Comparison of ENCODE assay signal across 24 cellular contexts in the genomic region with DNA sequence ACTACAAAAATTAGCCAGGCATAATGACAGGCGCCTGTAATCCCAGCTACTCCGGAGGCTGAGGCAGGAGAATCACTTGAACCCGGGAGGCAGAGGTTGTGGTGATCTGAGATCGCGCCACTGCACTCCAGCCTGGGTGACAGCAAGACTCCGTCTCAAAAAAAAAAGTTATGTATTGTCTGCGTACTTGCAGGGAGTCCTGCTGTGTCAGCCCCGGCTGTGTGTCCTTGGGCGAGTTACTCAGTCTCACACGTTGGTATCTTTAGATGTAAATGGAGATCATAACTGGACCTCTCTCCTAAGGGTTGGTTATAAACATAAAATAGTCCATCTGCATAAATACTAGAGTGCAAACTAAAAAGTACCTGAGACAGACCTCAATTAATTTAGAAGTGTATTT. TPM values are rescaled to one million over a fixed set of nuclear protein-coding genes. Genes with fewer than 3 reads are reported as not detected.
DNase-seq lines count a peak whose midpoint lies in the region; ATAC-seq and TF ChIP-seq lines count a peak whose summit lies in the region.
"Had no signal": no experiment of that assay in that cellular context is flagged by ENCODE, and none has a peak within 500 bp of the region (broad histone marks: within the 10 kb centered on the region; RNA-seq: fewer than 3 reads in every experiment).

No MANE protein-coding gene starts in this region.

- H3K4me2 ChIP-seq in mesenchymal stem cell (ENCODE audit: low read length, poor library complexity, severe bottlenecking) = no peak overlapping the region
- H3K4me2 ChIP-seq: smooth muscle cell had no signal

- peaks cover 0 to 30% (median 19%) of the 10 kb centered on the region in 9 donors for H3K36me3 ChIP-seq in heart left ventricle
- peaks cover 0 to 18% of the 10 kb centered on the region in 2 donors for H3K36me3 ChIP-seq in adrenal gland (replicated peaks in 1 of 2)
- H3K36me3 ChIP-seq in mesenchymal stem cell (ENCODE audit: control insufficient read depth in 1 of 2, insufficient read depth in 2 of 2, low read depth in 1 of 2, low read length in 2 of 2) = peaks cover 25 to 28% of the 10 kb centered on the region in 2 experiments
- H3K36me3 ChIP-seq: breast epithelium, colonic mucosa had no signal

- H2BK15ac ChIP-seq in mesenchymal stem cell (ENCODE audit: low read depth, poor library complexity, severe bottlenecking) = no peak overlapping the region

- peak overlapping the region; percentile 48 to 86 for H3K18ac ChIP-seq in mesenchymal stem cell (ENCODE audit: low read depth in 1 of 2, low read length in 2 of 2)

- H3K9me3 ChIP-seq in heart left ventricle (peaks cover 0 to 12% (median 0%) of the 10 kb centered on the region in 12 donors), adrenal gland (replicated peaks in 1 of 3) (no peaks in the 10 kb centered on the region), mesenchymal stem cell (ENCODE audit: control insufficient read depth, low read length) (no peaks in the 10 kb centered on the region)
- H3K9me3 ChIP-seq: colonic mucosa, SK-N-SH, testis, vagina had no signal

- H3K14ac ChIP-seq in mesenchymal stem cell (ENCODE audit: low read length in 2 of 2) = peak overlapping the region in 1 of 2 experiments; percentile 46

- 72 to 87% (median 80%) methylated on average over 10 of the region's 10 CpGs for WGBS in heart left ventricle, 4 donors
- 37 to 72% (median 52%) methylated on average over 9 to 10 of the region's 10 CpGs for WGBS in adrenal gland, 4 donors
- 88% methylated on average over 8 of the region's 10 CpGs for WGBS in mesenchymal stem cell

- H2AK5ac ChIP-seq in mesenchymal stem cell (ENCODE audit: low read length, severe bottlenecking) = no peak overlapping the region

- ATAC-seq in heart left ventricle = no peak
- no peak for ATAC-seq in GM19328 (IDR thresholded peaks at IDR 0.05; ENCODE audit: unreplicated experiment)
- ATAC-seq: CD8-positive, alpha-beta T cell had no signal

- H2BK12ac ChIP-seq in mesenchymal stem cell (ENCODE audit: low read length in 2 of 2) = peak overlapping the region; percentile 45 to 89

- peak overlapping the region in 1 of 2 experiments; percentile 91 for H3K4ac ChIP-seq in mesenchymal stem cell (ENCODE audit: low read depth in 1 of 2, low read length in 2 of 2)

- no peak overlapping the region for H2AFZ ChIP-seq in mesenchymal stem cell (ENCODE audit: low read depth, low read length)

- peak overlapping the region; percentile 84 for H3K9ac ChIP-seq in mesenchymal stem cell (ENCODE audit: low read length)
- H3K9ac ChIP-seq: SK-N-SH had no signal

- peaks cover 11% of the 10 kb centered on the region for H3K79me1 ChIP-seq in mesenchymal stem cell (replicated peaks; ENCODE audit: low read length, poor library complexity, severe bottlenecking)

- H3K27ac ChIP-seq in heart left ventricle = peak overlapping the region in 7 of 12 donors; percentile 68 to 95 (median 82)
- H3K27ac ChIP-seq in adrenal gland = peak overlapping the region in 3 of 5 donors; percentile 34 to 86 (median 79)
- no peak overlapping the region for H3K27ac ChIP-seq in mesenchymal stem cell (ENCODE audit: low read length, poor library complexity, severe bottlenecking)
- H3K27ac ChIP-seq: breast epithelium, colonic mucosa, vagina had no signal

- no peak for DNase-seq in heart left ventricle
- no peak for DNase-seq in cardiac septum (ENCODE audit: low spot score)
- peak in 6 of 7 donors; percentile 73 to 86 (median 82) for DNase-seq in adrenal gland
- DNase-seq in mesenchymal stem cell = no peak
- DNase-seq in stimulated activated CD8-positive, alpha-beta memory T cell treated with anti-CD3 and anti-CD28 coated beads, Interleukin-4, amount 100 ng/mL, for 48 hours = peak; percentile 7
- no peak for DNase-seq in SW 1271 (lab: John Stamatoyannopoulos, UW)
- no peak for DNase-seq in stimulated activated CD4-positive, alpha-beta T cell treated with anti-CD3 and anti-CD28 coated beads, Interleukin-4, amount 100 ng/mL, for 1 hour
- DNase-seq: activated CD4-positive, alpha-beta T cell treated with anti-CD3 and anti-CD28 coated beads, Interleukin-2, amount 50 U/mL, for 4 hours; activated naive CD4-positive, alpha-beta T cell treated with Interleukin-2 at 50 U/mL for 16 hours; CD8-positive, alpha-beta T cell; effector memory CD4-positive, alpha-beta T cell; H9; naive thymus-derived CD8-positive, alpha-beta T cell; NCI-H1930; SK-N-SH; stimulated activated CD4-positive, alpha-beta T cell treated with anti-CD3 and anti-CD28 coated beads, Interleukin-1b, Interleukin-23, amount 100 ng/mL, for 48 hours; T-helper 17 cell had no signal

- H3K23ac ChIP-seq in mesenchymal stem cell (ENCODE audit: low read length in 2 of 2) = no peak overlapping the region

- peaks cover 0 to 49% (median 18%) of the 10 kb centered on the region in 12 donors for H3K4me1 ChIP-seq in heart left ventricle
- peaks cover 19 to 34% of the 10 kb centered on the region in 2 donors for H3K4me1 ChIP-seq in adrenal gland (replicated peaks in 1 of 2)
- H3K4me1 ChIP-seq in mesenchymal stem cell (ENCODE audit: control insufficient read depth, insufficient read depth, low read depth, low read length) = peaks cover 30% of the 10 kb centered on the region

- TF ChIP-seq POLR2A in heart left ventricle (IDR thresholded peaks at IDR 0.05) (no peak), adrenal gland (IDR thresholded peaks at IDR 0.05) (peak in 1 of 2 donors; percentile 40)

- TF ChIP-seq CTCF in heart left ventricle (IDR thresholded peaks at IDR 0.05) (no peak), adrenal gland (IDR thresholded peaks at IDR 0.05) (no peak)

- H3K27me3 ChIP-seq in heart left ventricle = no peaks in the 10 kb centered on the region
- H3K27me3 ChIP-seq in adrenal gland = no peaks in the 10 kb centered on the region
- H3K27me3 ChIP-seq in mesenchymal stem cell (ENCODE audit: control insufficient read depth in 1 of 2, insufficient read depth in 1 of 2, low read length in 2 of 2) = no peaks in the 10 kb centered on the region
- H3K27me3 ChIP-seq: breast epithelium, colonic mucosa, testis, vagina had no signal

- H2BK5ac ChIP-seq in mesenchymal stem cell (ENCODE audit: low read depth, low read length, poor library complexity, severe bottlenecking) = no peak overlapping the region

- H4K8ac ChIP-seq in mesenchymal stem cell (ENCODE audit: low read length) = no peak overlapping the region

- intact Hi-C loops in heart left ventricle (cut with DNase I) = no loop called here
- intact Hi-C loops in cardiac septum (cut with DNase I) = no loop called here
- intact Hi-C loops in adrenal gland (cut with DNase I) = no loop called here

- H3K4me3 ChIP-seq in heart left ventricle = no peak overlapping the region
- H3K4me3 ChIP-seq in adrenal gland = no peak overlapping the region
- H3K4me3 ChIP-seq in mesenchymal stem cell (ENCODE audit: insufficient read depth in 1 of 2, low read depth in 1 of 2, low read length in 2 of 2) = no peak overlapping the region
- H3K4me3 ChIP-seq: A549, breast epithelium, colonic mucosa, smooth muscle cell, testis, vagina had no signal

- H2BK120ac ChIP-seq in mesenchymal stem cell (ENCODE audit: low read depth, low read length) = no peak overlapping the region

- no peak overlapping the region for H4K91ac ChIP-seq in mesenchymal stem cell (ENCODE audit: low read length)

RNA-seq across cellular contexts. Expression of gene TBC1D14, which starts 22.7 kb away (rescaled TPM):
- total RNA-seq in heart left ventricle (10 to 100 TPM; 31.3 to 51.0 (median 34.5) TPM), cardiac septum (30.8 TPM), adrenal gland (100 to 1,000 TPM in 1 of 8 donors, 10 to 100 TPM in 7; 74.9 to 110 (median 84.3) TPM)
- polyA plus RNA-seq in heart left ventricle (10 to 100 TPM in 1 of 2 donors, 1 to 10 TPM in 1; 9.8 to 32.0 TPM), adrenal gland (10 to 100 TPM; 24.9 to 54.0 (median 28.2) TPM)
- 25.0 TPM for polyA plus RNA-seq in mesenchymal stem cell (2013, experiment 1 of 2)
- polyA plus RNA-seq in mesenchymal stem cell (2013, experiment 2 of 2) = 24.9 TPM

Comparison
In these comparisons a context has a peak if more than half of its experiments do, and no peak if none do; other contexts are left out.
1. DNase-seq: peak in adrenal gland (6 of 7) and stimulated activated CD8-positive, alpha-beta memory T cell treated with anti-CD3 and anti-CD28 coated beads, Interleukin-4, amount 100 ng/mL, for 48 hours (single experiment); none in heart left ventricle (0 of 5), cardiac septum (single experiment), mesenchymal stem cell (single experiment), SW 1271 (0 of 2) and stimulated activated CD4-positive, alpha-beta T cell treated with anti-CD3 and anti-CD28 coated beads, Interleukin-4, amount 100 ng/mL, for 1 hour (single experiment).